1 cellular context compared by ENCODE assay signal in genomic region chr11:690738-691633, GRCh38.
TF ChIP-seq lines count a peak whose summit lies in the region.

No MANE protein-coding gene starts in this region.

TF ChIP-seq in K562, 482 proteins besides CTCF, POLR2A, EP300 and RAD21 (continued from another document and continues in another):
- TF ChIP-seq ZNF444 (CRISPR knock-in tag; IDR thresholded peaks at IDR 0.05) (no peak), RBBP5 (IDR thresholded peaks at IDR 0.05; ENCODE audit: borderline replicate concordance, insufficient read depth, low read length, poor library complexity, severe bottlenecking) (peak; percentile 57), MCM5 (IDR thresholded peaks at IDR 0.05; ENCODE audit: low read depth) (no peak), HMGN3 (IDR thresholded peaks at IDR 0.05; ENCODE audit: borderline replicate concordance, extremely low read depth, insufficient read length, low read depth, low read length) (no peak), HNRNPLL (IDR thresholded peaks at IDR 0.05; ENCODE audit: low read depth, low read length, poor library complexity, severe bottlenecking) (no peak), NCOA2 (IDR thresholded peaks at IDR 0.05; ENCODE audit: partially characterized antibody in 2 of 2) (no peak), SAFB (IDR thresholded peaks at IDR 0.05; ENCODE audit: borderline replicate concordance, low read depth, low read length) (no peak), HNRNPH1 (optimal IDR thresholded peaks at IDR 0.05; ENCODE audit: low read depth, low read length) (no peak), SMC3 (conservative IDR thresholded peaks at IDR 0.05; ENCODE audit: insufficient read depth, low read depth, low read length) (no peak), PCBP2 (IDR thresholded peaks at IDR 0.05; ENCODE audit: low read depth, low read length, poor library complexity, severe bottlenecking) (no peak), GABPA (tag; conservative IDR thresholded peaks at IDR 0.05; ENCODE audit: low read depth) (no peak), GABPB2 (CRISPR knock-in tag; conservative IDR thresholded peaks at IDR 0.05) (no peak), SMARCA4 (IDR thresholded peaks at IDR 0.05) (peak; percentile 60), ZNF217 (CRISPR knock-in tag; IDR thresholded peaks at IDR 0.05) (no peak), E2F8 (IDR thresholded peaks at IDR 0.05; ENCODE audit: low read depth, partially characterized antibody) (no peak), NCOA4 (IDR thresholded peaks at IDR 0.05; ENCODE audit: partially characterized antibody) (no peak), THRB (CRISPR knock-in tag; conservative IDR thresholded peaks at IDR 0.05) (no peak), TRIM25 (IDR thresholded peaks at IDR 0.05; ENCODE audit: borderline replicate concordance) (no peak), ZNF407 (IDR thresholded peaks at IDR 0.05; ENCODE audit: low read depth) (no peak), ZNF655 (CRISPR knock-in tag; IDR thresholded peaks at IDR 0.05) (no peak), PHB (CRISPR knock-in tag; IDR thresholded peaks at IDR 0.05) (no peak), RERE (CRISPR knock-in tag; IDR thresholded peaks at IDR 0.05; ENCODE audit: borderline replicate concordance) (no peak), SNAPC5 (CRISPR knock-in tag; IDR thresholded peaks at IDR 0.05) (no peak), PREB (CRISPR knock-in tag; IDR thresholded peaks at IDR 0.05) (no peak), CBFB (CRISPR knock-in tag; IDR thresholded peaks at IDR 0.05) (no peak), KLF1 (tag; IDR thresholded peaks at IDR 0.05) (no peak)
